Comparison of ENCODE assay signal across 10 cellular contexts in the genomic region with DNA sequence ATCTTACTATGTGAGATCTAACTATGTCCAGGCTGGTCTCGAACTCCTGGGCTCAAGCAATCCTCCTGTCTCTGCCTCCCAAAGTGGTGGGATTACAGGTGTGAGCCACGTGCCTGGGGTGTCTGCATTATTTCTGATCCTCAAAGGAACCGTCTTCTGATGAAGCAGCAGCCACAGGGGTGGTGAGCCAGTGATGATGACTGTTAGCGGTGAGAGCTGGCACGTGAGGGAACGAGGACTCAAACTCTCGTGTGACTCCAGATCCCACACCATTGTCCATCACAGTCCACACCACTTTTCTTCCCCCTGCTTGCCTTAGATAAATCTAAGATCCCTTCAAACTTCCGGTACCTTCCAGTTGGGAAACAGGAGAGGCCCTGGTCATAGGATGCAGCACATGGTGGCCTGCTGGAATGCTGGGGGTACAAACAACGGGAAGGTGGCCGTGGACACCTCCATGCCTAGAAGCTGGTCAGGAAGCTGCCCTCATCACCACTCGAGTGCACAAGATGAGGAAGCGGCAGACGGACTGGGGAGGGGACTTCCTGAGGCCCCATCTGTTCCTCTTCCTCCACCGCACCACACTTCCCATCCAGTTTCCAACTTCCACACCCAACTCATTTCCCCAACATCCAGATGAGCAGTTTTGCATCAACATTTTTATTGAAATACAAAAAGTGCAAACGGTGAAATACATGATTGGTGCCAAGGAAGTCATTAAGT. TPM values are rescaled to one million over a fixed set of nuclear protein-coding genes. Genes with fewer than 3 reads are reported as not detected.
DNase-seq lines count a peak whose midpoint lies in the region; ATAC-seq and TF ChIP-seq lines count a peak whose summit lies in the region.
"Had no signal": no experiment of that assay in that cellular context is flagged by ENCODE, and none has a peak within 500 bp of the region (broad histone marks: within the 10 kb centered on the region; RNA-seq: fewer than 3 reads in every experiment).

No MANE protein-coding gene starts in this region.

- TF ChIP-seq POLR2A in esophagus muscularis mucosa (IDR thresholded peaks at IDR 0.05; ENCODE audit: low read depth) (no peak), prostate gland (IDR thresholded peaks at IDR 0.05) (no peak)

- H3K9me3 ChIP-seq in RWPE2 (ENCODE audit: severe bottlenecking) (no peaks in the 10 kb centered on the region), esophagus muscularis mucosa (no peaks in the 10 kb centered on the region), prostate gland (no peaks in the 10 kb centered on the region)

- TF ChIP-seq EP300 in esophagus muscularis mucosa (IDR thresholded peaks at IDR 0.05) = no peak

- H3K4me1 ChIP-seq in RWPE2 (ENCODE audit: insufficient read depth, poor library complexity, severe bottlenecking) (peaks cover 10% of the 10 kb centered on the region), esophagus muscularis mucosa (peaks cover 31 to 45% (median 36%) of the 10 kb centered on the region in 4 donors), prostate gland (replicated peaks) (peaks cover 11% of the 10 kb centered on the region)

- no peaks in the 10 kb centered on the region for H3K27me3 ChIP-seq in RWPE2 (ENCODE audit: insufficient read depth, poor library complexity, severe bottlenecking)
- H3K27me3 ChIP-seq in esophagus muscularis mucosa = no peaks in the 10 kb centered on the region
- H3K27me3 ChIP-seq in prostate gland (replicated peaks; ENCODE audit: insufficient read depth) = no peaks in the 10 kb centered on the region

- H3K27ac ChIP-seq in RWPE2 (ENCODE audit: poor library complexity, severe bottlenecking) (no peak overlapping the region), esophagus muscularis mucosa (replicated peaks in 1 of 4) (peak overlapping the region; percentile 68 to 82 (median 77)), prostate gland (peak overlapping the region; percentile 68 to 75)

- no peak for TF ChIP-seq CTCF in RWPE2 (IDR thresholded peaks at IDR 0.05; ENCODE audit: poor library complexity, severe bottlenecking)
- TF ChIP-seq CTCF in esophagus muscularis mucosa (IDR thresholded peaks at IDR 0.05) = no peak
- TF ChIP-seq CTCF in prostate gland (IDR thresholded peaks at IDR 0.05) = no peak

- DNase-seq in GF-D8 (lab: John Stamatoyannopoulos, UW) (peak; percentile 29), RWPE2 (ENCODE audit: low spot score) (peak; percentile 28), esophagus muscularis mucosa (ENCODE audit: extremely low spot score) (no peak), prostate gland (ENCODE audit: low spot score) (no peak), inferior parietal cortex (ENCODE audit: extremely low spot score) (no peak), iPS-NIHi11 (ENCODE audit: low spot score) (no peak)
- DNase-seq in NK-92 treated with Interleukin-12 subunit alpha and Interleukin-12 subunit beta, amount 100 ng/mL, for 24 hours (lab: John Stamatoyannopoulos, UW) = no peak
- DNase-seq: cortex of kidney had no signal

- 80% methylated on average over 15 of the region's 15 CpGs for WGBS in esophagus muscularis mucosa
- 75% methylated on average over 15 of the region's 15 CpGs for WGBS in prostate gland

- H3K36me3 ChIP-seq in RWPE2 (ENCODE audit: low read depth) (peaks cover 20% of the 10 kb centered on the region), esophagus muscularis mucosa (peaks cover 57 to 78% (median 75%) of the 10 kb centered on the region in 4 donors), prostate gland (peaks cover 25 to 34% of the 10 kb centered on the region in 2 donors)

- ATAC-seq in RWPE2 (ENCODE audit: low read depth) (no peak), GM21717 (IDR thresholded peaks at IDR 0.05; ENCODE audit: unreplicated experiment) (no peak)

- H3K4me3 ChIP-seq in RWPE2 (ENCODE audit: severe bottlenecking) = no peak overlapping the region
- H3K4me3 ChIP-seq in esophagus muscularis mucosa = no peak overlapping the region
- no peak overlapping the region for H3K4me3 ChIP-seq in prostate gland

- intact Hi-C loops in esophagus muscularis mucosa (cut with DNase I) = no loop called here
- intact Hi-C loops in prostate gland (cut with DNase I) = no loop called here

RNA-seq across cellular contexts. Expression of a gene that starts 23.8 kb away (rescaled TPM):
- total RNA-seq in esophagus muscularis mucosa (100 to 1,000 TPM in 2 of 4 donors, 10 to 100 TPM in 2; 73.1 to 139 (median 92.3) TPM), prostate gland (10 to 100 TPM; 73.2 to 94.5 TPM)

RNA-seq across cellular contexts. Expression of a gene that starts 24.2 kb away (rescaled TPM):
- 10 to 100 TPM in 2 of 4 donors, 1 to 10 TPM in 2; 7.1 to 12.6 (median 10.3) TPM for total RNA-seq in esophagus muscularis mucosa
- 10 to 100 TPM in 1 of 2 donors, 1 to 10 TPM in 1; 9.9 to 17.8 TPM for total RNA-seq in prostate gland

RNA-seq across cellular contexts. Expression of a gene that starts 42.4 kb away (rescaled TPM):
- total RNA-seq in esophagus muscularis mucosa = 1 to 10 TPM in 1 of 4 donors, under 1 TPM in 1, not detected in 2; 0.42 to 1.1 TPM
- 1 to 10 TPM in 1 of 2 donors, not detected in 1; 1.8 TPM for total RNA-seq in prostate gland
- total RNA-seq: kidney epithelial cell had no signal

RNA-seq across cellular contexts. Expression of a gene that starts 59.2 kb away (rescaled TPM):
- 10 to 100 TPM; 68.7 to 74.3 (median 72.1) TPM for total RNA-seq in esophagus muscularis mucosa
- total RNA-seq in prostate gland = 100 to 1,000 TPM in 1 of 2 donors, 10 to 100 TPM in 1; 54.3 to 172 TPM

RNA-seq across cellular contexts. Expression of a gene that starts 59.6 kb away (rescaled TPM):
- total RNA-seq in esophagus muscularis mucosa (1 to 10 TPM; 2.5 to 3.3 (median 3.0) TPM), prostate gland (1 to 10 TPM; 3.1 to 4.1 TPM)

Comparison
In these comparisons a context has a peak if more than half of its experiments do, and no peak if none do; other contexts are left out.
1. DNase-seq: peak in GF-D8 (single experiment) and RWPE2 (single experiment); none in esophagus muscularis mucosa (single experiment), prostate gland (single experiment), inferior parietal cortex (single experiment), iPS-NIHi11 (single experiment) and NK-92 treated with Interleukin-12 subunit alpha and Interleukin-12 subunit beta, amount 100 ng/mL, for 24 hours (single experiment).